Comparison of ENCODE assay signal across 8 cellular contexts in genomic region chr14:58072288-58073071, GRCh38.
A peak's percentile ranks its signal among the peaks of the same experiment; 100 is the strongest.
DNase-seq lines count a peak whose midpoint lies in the region; ATAC-seq and TF ChIP-seq lines count a peak whose summit lies in the region.

No MANE protein-coding gene starts in this region.

- TF ChIP-seq CTCF in 22Rv1 (IDR thresholded peaks at IDR 0.05) (peak; percentile 83), GM12873 (IDR thresholded peaks at IDR 0.05; ENCODE audit: insufficient read depth, low read depth, low read length, missing control alignments) (peak; percentile 76), liver (IDR thresholded peaks at IDR 0.05; ENCODE audit: low read depth, low read length, missing input control) (peak; percentile 68)

- WGBS in liver = 23% methylated on average over 17 of the region's 17 CpGs

- H3K4me1 Mint-ChIP-seq in T-helper 2 cell treated with Interferon-gamma antibody and Interleukin-4, amounts not matched to agents 5 μg/mL and 100 μg/mL, for 36 hours (ENCODE audit: low read depth) = no peaks in the 10 kb centered on the region

- H3K9ac ChIP-seq in liver (ENCODE audit: low read depth in 1 of 2, low read length in 2 of 2) = no peak overlapping the region

- H3K36me3 Mint-ChIP-seq in T-helper 2 cell treated with Interferon-gamma antibody and Interleukin-4, amounts not matched to agents 5 μg/mL and 100 μg/mL, for 36 hours (ENCODE audit: low read depth) = no peaks in the 10 kb centered on the region

- DNase-seq in NCI-H187 (lab: John Stamatoyannopoulos, UW) (peak; percentile 17 to 68), dedifferentiated amniotic fluid mesenchymal stem cell (ENCODE audit: extremely low spot score) (peak; percentile 47)
- DNase-seq in T-helper 2 cell treated with Interferon-gamma antibody and Interleukin-4, amounts not matched to agents 5 μg/mL and 100 μg/mL, for 36 hours (ENCODE audit: low spot score) = peak; percentile 14
- DNase-seq in stimulated activated CD8-positive, alpha-beta memory T cell treated with anti-CD3 and anti-CD28 coated beads, Interleukin-15, amount 100 ng/mL, for 1 hour (ENCODE audit: low read depth) = peak; percentile 2

- H3K9me3 Mint-ChIP-seq in T-helper 2 cell treated with Interferon-gamma antibody and Interleukin-4, amounts not matched to agents 5 μg/mL and 100 μg/mL, for 36 hours = no peaks in the 10 kb centered on the region

- H3K36me3 ChIP-seq in liver (ENCODE audit: control insufficient read depth in 4 of 4, insufficient read depth in 3 of 4, low read depth in 1 of 4, low read length in 3 of 4) = no peaks in the 10 kb centered on the region

- H3K27ac ChIP-seq in 22Rv1 (no peak overlapping the region), liver (ENCODE audit: low read depth in 1 of 2, low read length in 2 of 2) (no peak overlapping the region)

- peak overlapping the region in 1 of 3 donors; percentile 5 for H3K4me3 ChIP-seq in liver (ENCODE audit: low read depth in 1 of 3, low read length in 3 of 3)

- peak; percentile 79 to 83 for TF ChIP-seq RAD21 in liver (IDR thresholded peaks at IDR 0.05)

- peaks cover 0 to 11% (median 6%) of the 10 kb centered on the region in 4 donors for H3K4me1 ChIP-seq in liver (ENCODE audit: control insufficient read depth in 4 of 4, insufficient read depth in 4 of 4, low read length in 3 of 4)

- peaks cover 10% of the 10 kb centered on the region for H3K27me3 Mint-ChIP-seq in T-helper 2 cell treated with Interferon-gamma antibody and Interleukin-4, amounts not matched to agents 5 μg/mL and 100 μg/mL, for 36 hours (ENCODE audit: low read depth)

- H3K27ac Mint-ChIP-seq in T-helper 2 cell treated with Interferon-gamma antibody and Interleukin-4, amounts not matched to agents 5 μg/mL and 100 μg/mL, for 36 hours = no peak overlapping the region

- H3K27me3 ChIP-seq in liver (ENCODE audit: control insufficient read depth in 4 of 4, insufficient read depth in 4 of 4, low read length in 3 of 4) = no peaks in the 10 kb centered on the region

- no peaks in the 10 kb centered on the region for H3K9me3 ChIP-seq in liver (ENCODE audit: control insufficient read depth in 4 of 4, low read length in 3 of 4)

- peak; percentile 85 for ATAC-seq in HG02970 (IDR thresholded peaks at IDR 0.05; ENCODE audit: low FRiP score, unreplicated experiment)

- H3K4me3 Mint-ChIP-seq in T-helper 2 cell treated with Interferon-gamma antibody and Interleukin-4, amounts not matched to agents 5 μg/mL and 100 μg/mL, for 36 hours = no peak overlapping the region

TF ChIP-seq in liver, 16 proteins besides CTCF, POLR2A, EP300 and RAD21:
- no peak for TF ChIP-seq RXRA (IDR thresholded peaks at IDR 0.05)
